Comparison of ENCODE assay signal across 8 cellular contexts in the genomic region with DNA sequence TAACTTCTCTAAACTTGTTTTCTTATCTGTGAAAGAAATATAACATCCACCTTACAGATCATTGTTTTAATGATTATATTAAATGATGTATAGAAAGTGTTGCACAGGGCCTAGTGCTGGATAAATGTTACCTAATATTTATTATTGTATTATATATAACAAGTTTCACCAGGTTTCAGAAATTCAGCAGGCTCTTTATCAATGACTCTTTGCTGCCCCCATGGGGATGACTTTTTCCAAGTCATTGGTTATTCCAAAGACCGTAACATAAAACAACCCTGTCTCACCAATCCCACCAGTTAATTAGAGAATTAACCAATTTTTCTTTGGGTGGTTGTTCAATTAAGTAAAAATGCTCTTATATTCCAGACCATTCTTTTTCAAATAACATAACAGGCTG.
DNase-seq lines count a peak whose midpoint lies in the region; ATAC-seq, FAIRE-seq and TF ChIP-seq lines count a peak whose summit lies in the region.

No MANE protein-coding gene starts in this region.

- POLR2A ChIA-PET in AG04449 (lab: Yijun Ruan, JAX), result no interaction called here

- peak; percentile 66 for FAIRE-seq in islet of Langerhans (lab: Jason Lieb, UNC)

- DNase-seq in AG04449 (ENCODE audit: low read depth, low spot score) (no peak), ELR (ENCODE audit: low read depth) (peak; percentile 72), NCI-H2227 treated with DMSO at 0.1 percent for 48 hours (lab: John Stamatoyannopoulos, UW) (peak; percentile 4), amniotic epithelial cell (ENCODE audit: low read depth) (peak; percentile 52), UCSD-AML1 (lab: John Stamatoyannopoulos, UW; ENCODE audit: unreplicated experiment) (no peak)

- TF ChIP-seq CTCF in AG04449 (IDR thresholded peaks at IDR 0.05; ENCODE audit: insufficient read depth, low read length, missing control alignments), result peak; percentile 34

- no peak overlapping the region for H3K4me3 ChIP-seq in AG04449 (ENCODE audit: low read depth, low read length)

- ATAC-seq in HG03159 (IDR thresholded peaks at IDR 0.05; ENCODE audit: unreplicated experiment) (no peak), GM21528 (IDR thresholded peaks at IDR 0.05; ENCODE audit: low FRiP score, unreplicated experiment) (no peak)

- CTCF ChIA-PET in AG04449 (lab: Yijun Ruan, JAX), result interaction anchor here (0.6 to 12.2 kb wide), 12 partner anchors 9 to 303 kb away, joined by 3 to 147 read pairs (median 6); a partner anchor contains a TSS

Comparison
In these comparisons a context has a peak if more than half of its experiments do, and no peak if none do; other contexts are left out.
1. DNase-seq: peak in ELR (single experiment), NCI-H2227 treated with DMSO at 0.1 percent for 48 hours (single experiment) and amniotic epithelial cell (single experiment); none in AG04449 (single experiment) and UCSD-AML1 (single experiment).